7 cellular contexts compared by ENCODE assay signal in the genomic region with DNA sequence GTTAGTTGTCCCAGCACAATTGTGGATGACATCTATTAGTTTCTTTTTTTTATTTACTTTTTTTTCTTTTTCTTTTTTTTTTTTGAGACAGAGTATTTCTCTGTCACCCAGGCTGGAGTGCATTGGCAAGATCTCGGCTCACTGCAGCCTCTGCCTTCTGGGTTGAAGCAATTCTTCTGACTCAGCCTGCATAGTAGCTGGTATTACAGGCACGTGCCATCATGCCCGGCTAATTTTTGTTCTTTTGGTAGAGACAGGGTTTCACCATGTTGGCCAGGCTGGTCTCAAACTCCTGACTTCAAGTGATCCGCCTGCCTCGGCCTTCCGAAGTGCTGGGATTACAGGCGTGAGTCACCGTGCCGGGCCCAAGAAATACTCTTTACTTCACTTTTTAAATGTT. TPM values are rescaled to one million over a fixed set of nuclear protein-coding genes. Genes with fewer than 3 reads are reported as not detected.
A peak's percentile ranks its signal among the peaks of the same experiment; 100 is the strongest.
DNase-seq lines count a peak whose midpoint lies in the region; ATAC-seq and TF ChIP-seq lines count a peak whose summit lies in the region.
"Not testable (repeated sequence)": the region's sequence is repeated elsewhere in the genome, so short reads cannot be mapped to it uniquely, and the experiment has no call there.

No MANE protein-coding gene starts in this region.

- H3K27me3 ChIP-seq in PC-3 (ENCODE audit: low read length); ascending aorta; left ventricle myocardium inferior (ENCODE audit: low read depth); stomach: not testable (repeated sequence)

- H3K9me3 ChIP-seq in PC-3 (ENCODE audit: low read length); ascending aorta; left ventricle myocardium inferior (replicated peaks); stomach: not testable (repeated sequence)

- H3K4me2 ChIP-seq in PC-3 (ENCODE audit: low read length): peak overlapping the region; percentile 84

- H3K79me2 ChIP-seq in PC-3 (ENCODE audit: low read length): peaks cover 12% of the 10 kb centered on the region

- 79 to 86% (median 81%) methylated on average over 9 of the region's 9 CpGs for WGBS in stomach, 5 donors

- H3K9ac ChIP-seq in PC-3 (ENCODE audit: low read length): not testable (repeated sequence)

- not testable (repeated sequence) for TF ChIP-seq EP300 in stomach (IDR thresholded peaks at IDR 0.05)

- CTCF ChIA-PET in PC-3 (lab: Charles Lee): interaction anchor here (0.6 kb wide), 1 partner anchor 1244 kb away, joined by 3 read pairs; no protein-coding TSS in a partner anchor

- H3K36me3 ChIP-seq in PC-3 (ENCODE audit: low read depth, low read length) (peaks cover 18% of the 10 kb centered on the region), left ventricle myocardium inferior (peaks cover 14% of the 10 kb centered on the region), stomach (peaks cover 13 to 31% (median 28%) of the 10 kb centered on the region in 4 donors)
- H3K36me3 ChIP-seq in ascending aorta: not testable (repeated sequence)

- peaks cover 14% of the 10 kb centered on the region for H3K4me1 ChIP-seq in PC-3 (ENCODE audit: insufficient read depth, low read length)
- not testable (repeated sequence) for H3K4me1 ChIP-seq in ascending aorta
- H3K4me1 ChIP-seq in left ventricle myocardium inferior: peaks cover 25% of the 10 kb centered on the region
- H3K4me1 ChIP-seq in stomach: peaks cover 13 to 33% (median 27%) of the 10 kb centered on the region in 4 donors

- peak; percentile 41 for DNase-seq in EL
- not testable (repeated sequence) for DNase-seq in PC-3; ascending aorta (ENCODE audit: low spot score in 2 of 2); epithelial cell of prostate (ENCODE audit: low read depth, low spot score); left ventricle myocardium inferior; natural killer cell; stomach

- H3K27me3 Mint-ChIP-seq in natural killer cell (ENCODE audit: low read depth in 2 of 2): not testable (repeated sequence)

- not testable (repeated sequence) for H3F3A ChIP-seq in PC-3 (ENCODE audit: low read length, unreplicated experiment)

- H3K4me1 Mint-ChIP-seq in natural killer cell: peaks cover 16 to 29% of the 10 kb centered on the region in 2 donors

- BruUV-seq in PC-3 (replicated peaks; lab: Mats Ljungman, UMichigan): not testable (repeated sequence)

- not testable (repeated sequence) for H3K9me2 ChIP-seq in PC-3 (replicated peaks; ENCODE audit: low read length)

- not testable (repeated sequence) for H3K4me3 ChIP-seq in PC-3 (ENCODE audit: low read length); left ventricle myocardium inferior; stomach
- peak overlapping the region in 1 of 2 donors; percentile 83 for H3K4me3 ChIP-seq in ascending aorta

- not testable (repeated sequence) for H3K27ac ChIP-seq in PC-3 (ENCODE audit: low read length)
- H3K27ac ChIP-seq in ascending aorta (peak overlapping the region; percentile 88 to 91), epithelial cell of prostate (peak overlapping the region; percentile 95), left ventricle myocardium inferior (replicated peaks) (peak overlapping the region; percentile 77), stomach (peak overlapping the region; percentile 53 to 93 (median 90))

- TF ChIP-seq POLR2A in stomach (IDR thresholded peaks at IDR 0.05): not testable (repeated sequence)

- TF ChIP-seq CTCF in PC-3 (conservative IDR thresholded peaks at IDR 0.05; ENCODE audit: low read depth, low read length); ascending aorta (IDR thresholded peaks at IDR 0.05); left ventricle myocardium inferior (IDR thresholded peaks at IDR 0.05; ENCODE audit: borderline replicate concordance); natural killer cell (IDR thresholded peaks at IDR 0.05); stomach (IDR thresholded peaks at IDR 0.05): not testable (repeated sequence)

- intact Hi-C loops in PC-3 (cut with micrococcal nuclease): loop anchor here (5.0 kb wide), 1 partner anchor 187 kb away; the partner anchor contains the start of gene ZNF611
- intact Hi-C loops in ascending aorta (cut with DNase I); left ventricle myocardium inferior (cut with micrococcal nuclease); natural killer cell (cut with micrococcal nuclease); stomach (cut with DNase I; ENCODE audit: low total_unique reads): not testable (repeated sequence)

- H3K27ac Mint-ChIP-seq in natural killer cell: peak overlapping the region in 1 of 2 donors; percentile 26

- peak overlapping the region; percentile 45 for H3K4me3 Mint-ChIP-seq in natural killer cell

- not testable (repeated sequence) for H3K9me3 Mint-ChIP-seq in natural killer cell

- POLR2A ChIA-PET in PC-3 (lab: Charles Lee; ENCODE audit: unreplicated experiment): not testable (repeated sequence)

- not testable (repeated sequence) for ATAC-seq in PC-3, natural killer cell

- H2AFZ ChIP-seq in PC-3 (ENCODE audit: low read length): not testable (repeated sequence)

- peaks cover 12% of the 10 kb centered on the region for H3K36me3 Mint-ChIP-seq in natural killer cell

- not testable (repeated sequence) for H4K20me1 ChIP-seq in PC-3 (ENCODE audit: low read length)

RNA-seq across cellular contexts. Expression of gene ZNF888, which starts 1.4 kb away (rescaled TPM):
- total RNA-seq in PC-3 (2014; rRNA removed): 5.2 and 5.4 TPM in 2 replicates
- 0.43 TPM for total RNA-seq in ascending aorta
- 1.6 TPM for total RNA-seq in left ventricle myocardium inferior
- total RNA-seq in natural killer cell: 10 to 100 TPM in 1 of 3 donors, 1 to 10 TPM in 2; 5.1 to 13.5 (median 8.0) TPM
- 10 to 100 TPM in 2 of 5 donors, 1 to 10 TPM in 2, under 1 TPM in 1; 0.29 to 13.4 (median 9.3) TPM for total RNA-seq in stomach
- 1 to 10 TPM; 2.6 to 5.7 (median 3.9) TPM for polyA plus RNA-seq in stomach

RNA-seq across cellular contexts. Expression of gene ZNF320, which starts 27.2 kb away (rescaled TPM):
- total RNA-seq in PC-3 (2014; rRNA removed): 7.7 and 10.6 TPM in 2 replicates
- total RNA-seq in ascending aorta: not detected
- 11.1 TPM for total RNA-seq in left ventricle myocardium inferior
- 10 to 100 TPM; 10.3 to 14.0 (median 11.9) TPM for total RNA-seq in natural killer cell
- 10 to 100 TPM in 4 of 5 donors, not detected in 1; 23.5 to 94.6 (median 33.2) TPM for total RNA-seq in stomach
- 1 to 10 TPM in 2 of 3 donors, not detected in 1; 3.0 to 3.7 TPM for polyA plus RNA-seq in stomach

RNA-seq across cellular contexts. Expression of gene ZNF816, which starts 38.0 kb away (rescaled TPM):
- total RNA-seq in PC-3 (2014; rRNA removed): 7.6 and 10.2 TPM in 2 replicates
- total RNA-seq in ascending aorta: 7.1 TPM
- total RNA-seq in left ventricle myocardium inferior: 5.9 TPM
- 10 to 100 TPM in 1 of 3 donors, 1 to 10 TPM in 2; 4.1 to 11.3 (median 7.7) TPM for total RNA-seq in natural killer cell
- total RNA-seq in stomach: 10 to 100 TPM in 4 of 5 donors, 1 to 10 TPM in 1; 2.9 to 41.4 (median 16.9) TPM
- 1 to 10 TPM; 3.2 to 4.0 (median 3.8) TPM for polyA plus RNA-seq in stomach
